ENCODE assay signal across 32 cellular contexts in genomic region chr1:213745451-213745850, GRCh38.
"Had no signal": no experiment of that assay in that cellular context is flagged by ENCODE, and none has a peak within 500 bp of the region (broad histone marks: within the 10 kb centered on the region; RNA-seq: fewer than 3 reads in every experiment).

No MANE protein-coding gene starts in this region.

- H3K27ac ChIP-seq: KMS-11 had no signal

- H3K9me3 ChIP-seq: MG63 had no signal

- H3K4me3 ChIP-seq: MG63 had no signal

- DNase-seq: Karpas-422, Kasumi-1, KG1, MG63, MM.1S, MV-4-11, NCI-H1048, NCI-H1092, NCI-H1092 treated with DMSO at 0.1 percent for 48 hours, NCI-H1105, NCI-H1105 treated with DMSO at 0.1 percent for 48 hours, NCI-H1417 treated with DMSO at 0.1 percent for 48 hours, NCI-H1436, NCI-H1436 treated with DMSO at 0.1 percent for 48 hours, NCI-H1694, NCI-H1694 treated with DMSO at 0.1 percent for 48 hours, NCI-H187, NCI-H187 treated with DMSO at 0.1 percent for 48 hours, NCI-H1930, NCI-H2029, NCI-H2029 treated with DMSO at 0.1 percent for 48 hours, NCI-H2081, NCI-H2081 treated with DMSO at 0.1 percent for 48 hours, NCI-H2107, NCI-H2171, NCI-H2171 treated with DMSO at 0.1 percent for 48 hours, NCI-H2227 treated with DMSO at 0.1 percent for 48 hours, NCI-H226, NCI-H345, NCI-H446, NCI-H446 treated with DMSO at 0.1 percent for 48 hours had no signal

- H3K36me3 ChIP-seq: MG63 had no signal
